15 cellular contexts compared by ENCODE assay signal in the genomic region with DNA sequence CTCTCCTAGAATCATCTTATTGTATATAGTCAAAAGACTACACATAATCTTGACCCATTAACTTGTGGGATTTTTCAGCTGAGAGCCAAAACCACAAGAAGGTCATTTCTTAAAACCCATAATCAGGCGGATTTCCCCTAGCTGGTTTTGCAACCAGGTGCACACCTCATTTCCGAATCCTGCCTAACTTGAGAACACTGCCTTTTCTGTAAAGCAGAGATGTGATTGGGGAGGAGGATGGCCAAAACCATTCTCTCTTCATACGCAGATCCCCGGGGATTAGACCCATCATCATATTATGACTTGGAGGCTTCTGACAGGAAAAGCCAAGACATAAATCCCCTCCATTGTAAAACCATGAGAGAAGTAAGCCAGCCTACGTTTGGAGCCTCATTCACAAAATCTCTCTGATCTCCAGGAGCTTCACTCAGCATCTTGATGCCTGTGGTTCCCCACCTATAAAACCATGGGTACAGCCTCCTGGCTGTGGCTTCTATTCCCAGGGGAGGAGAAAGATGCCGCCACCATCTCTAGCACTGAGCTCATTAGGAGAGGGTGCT.
DNase-seq lines count a peak whose midpoint lies in the region; ATAC-seq and TF ChIP-seq lines count a peak whose summit lies in the region.
"Had no signal": no experiment of that assay in that cellular context is flagged by ENCODE, and none has a peak within 500 bp of the region (broad histone marks: within the 10 kb centered on the region; RNA-seq: fewer than 3 reads in every experiment).

No MANE protein-coding gene starts in this region.

- POLR2A ChIA-PET in MCF 10A (lab: Yijun Ruan, JAX): no interaction called here

- DNase-seq in MCF 10A (ENCODE audit: unreplicated experiment) (peak; percentile 31), breast epithelium (ENCODE audit: low spot score in 2 of 2) (no peak), head of caudate nucleus (no peak), kidney glomerular epithelial cell (lab: John Stamatoyannopoulos, UW) (no peak), SHP77 (lab: John Stamatoyannopoulos, UW) (no peak)
- DNase-seq: 8988T, NCI-H1694 treated with DMSO at 0.1 percent for 48 hours, occipital lobe, SIG-M5, transverse colon had no signal

- no peaks in the 10 kb centered on the region for H3K9me3 Mint-ChIP-seq in MCF 10A (ENCODE audit: unreplicated experiment)
- no peaks in the 10 kb centered on the region for H3K9me3 Mint-ChIP-seq in stimulated activated memory B cell treated with anti-CD40 and anti-IgM and Interleukin-4, amounts not matched to agents 10 μg/mL and 1 μg/mL and 100 μg/mL, for 72 hours
- H3K9me3 Mint-ChIP-seq: brain had no signal

- ATAC-seq in HG02588 (IDR thresholded peaks at IDR 0.05; ENCODE audit: unreplicated experiment) (peak; percentile 91), HG03432 (IDR thresholded peaks at IDR 0.05; ENCODE audit: unreplicated experiment) (peak; percentile 93)
- ATAC-seq in stimulated activated memory B cell treated with anti-CD40 and anti-IgM and Interleukin-4, amounts not matched to agents 10 μg/mL and 1 μg/mL and 100 μg/mL, for 72 hours: peak; percentile 57
- ATAC-seq: esophagus mucosa had no signal

- H3K27ac ChIP-seq in breast epithelium: no peak overlapping the region
- H3K27ac ChIP-seq: transverse colon had no signal

- peaks cover 12% of the 10 kb centered on the region for H3K4me1 Mint-ChIP-seq in MCF 10A (ENCODE audit: insufficient read depth, unreplicated experiment)
- no peaks in the 10 kb centered on the region for H3K4me1 Mint-ChIP-seq in stimulated activated memory B cell treated with anti-CD40 and anti-IgM and Interleukin-4, amounts not matched to agents 10 μg/mL and 1 μg/mL and 100 μg/mL, for 72 hours
- H3K4me1 Mint-ChIP-seq: brain had no signal

- BruUV-seq in MCF 10A (replicated peaks; lab: Mats Ljungman, UMichigan): no TSS peak

- no peak for TF ChIP-seq POLR2A in breast epithelium (IDR thresholded peaks at IDR 0.05)

- H3K27me3 ChIP-seq in breast epithelium: no peaks in the 10 kb centered on the region
- H3K27me3 ChIP-seq: transverse colon had no signal

- no peak overlapping the region for H3K27ac Mint-ChIP-seq in MCF 10A (ENCODE audit: low read depth, unreplicated experiment)
- H3K27ac Mint-ChIP-seq in stimulated activated memory B cell treated with anti-CD40 and anti-IgM and Interleukin-4, amounts not matched to agents 10 μg/mL and 1 μg/mL and 100 μg/mL, for 72 hours: no peak overlapping the region
- H3K27ac Mint-ChIP-seq: brain had no signal

- H3K4me3 Mint-ChIP-seq in MCF 10A (ENCODE audit: unreplicated experiment): no peak overlapping the region
- no peak overlapping the region for H3K4me3 Mint-ChIP-seq in stimulated activated memory B cell treated with anti-CD40 and anti-IgM and Interleukin-4, amounts not matched to agents 10 μg/mL and 1 μg/mL and 100 μg/mL, for 72 hours
- H3K4me3 Mint-ChIP-seq: brain had no signal

- TF ChIP-seq CTCF in MCF 10A (IDR thresholded peaks at IDR 0.05; ENCODE audit: unreplicated experiment): no peak
- TF ChIP-seq CTCF in breast epithelium (IDR thresholded peaks at IDR 0.05): no peak

- no peaks in the 10 kb centered on the region for H3K36me3 Mint-ChIP-seq in MCF 10A (ENCODE audit: insufficient read depth, unreplicated experiment)
- no peaks in the 10 kb centered on the region for H3K36me3 Mint-ChIP-seq in stimulated activated memory B cell treated with anti-CD40 and anti-IgM and Interleukin-4, amounts not matched to agents 10 μg/mL and 1 μg/mL and 100 μg/mL, for 72 hours
- H3K36me3 Mint-ChIP-seq: brain had no signal

- CTCF ChIA-PET in MCF 10A (lab: Yijun Ruan, JAX): no interaction called here

- no peak overlapping the region for H3K4me3 ChIP-seq in breast epithelium
- H3K4me3 ChIP-seq: transverse colon had no signal

- intact Hi-C loops in MCF 10A (cut with micrococcal nuclease): no loop called here
- intact Hi-C loops in breast epithelium (cut with DNase I; ENCODE audit: low total_unique reads): no loop called here
- intact Hi-C loops in head of caudate nucleus (cut with DNase I): no loop called here

- H3K4me1 ChIP-seq in breast epithelium: no peaks in the 10 kb centered on the region
- H3K4me1 ChIP-seq: transverse colon had no signal

- H3K9me3 ChIP-seq in breast epithelium: no peaks in the 10 kb centered on the region
- H3K9me3 ChIP-seq: transverse colon had no signal

- H3K36me3 ChIP-seq in breast epithelium: no peaks in the 10 kb centered on the region
- H3K36me3 ChIP-seq: transverse colon had no signal

- no peaks in the 10 kb centered on the region for H3K27me3 Mint-ChIP-seq in MCF 10A (ENCODE audit: insufficient read depth, unreplicated experiment)
- no peaks in the 10 kb centered on the region for H3K27me3 Mint-ChIP-seq in stimulated activated memory B cell treated with anti-CD40 and anti-IgM and Interleukin-4, amounts not matched to agents 10 μg/mL and 1 μg/mL and 100 μg/mL, for 72 hours
- H3K27me3 Mint-ChIP-seq: brain had no signal
